ENCODE assay signal across 25 cellular contexts in genomic region chr12:43252585-43252984, GRCh38.
"Had no signal": no experiment of that assay in that cellular context is flagged by ENCODE, and none has a peak within 500 bp of the region (broad histone marks: within the 10 kb centered on the region; RNA-seq: fewer than 3 reads in every experiment).

No MANE protein-coding gene starts in this region.

- H3K4me1 ChIP-seq: colonic mucosa, esophagus muscularis mucosa, esophagus squamous epithelium, foreskin keratinocyte, gastrocnemius medialis, gastroesophageal sphincter, heart left ventricle, heart right ventricle had no signal

- DNase-seq: colonic mucosa; cortex of kidney; dermis blood vessel endothelial cell; dorsolateral prefrontal cortex; effector CD4-positive, alpha-beta T cell; effector CD8-positive, alpha-beta T cell; effector memory CD4-positive, alpha-beta T cell; effector memory CD8-positive, alpha-beta T cell; endodermal cell; erythroblast; esophagus squamous epithelium; foreskin keratinocyte; foreskin melanocyte; gastrocnemius medialis; glutamatergic neuron; head of caudate nucleus; heart left ventricle; heart right ventricle had no signal

- H3K4me3 ChIP-seq: colonic mucosa, coronary artery, dorsolateral prefrontal cortex, esophagus muscularis mucosa, esophagus squamous epithelium, gastrocnemius medialis, gastroesophageal sphincter, heart left ventricle, heart right ventricle, hepatocyte had no signal

- H3K27ac Mint-ChIP-seq: dendritic cell treated with granulocyte-macrophage colony-stimulating factor and Interleukin-4, amounts not matched to agents 40 ng/mL and 50 ng/mL, for 4 days; effector memory CD8-positive, alpha-beta T cell; endodermal cell had no signal

- H3K9me3 ChIP-seq: colonic mucosa, esophagus muscularis mucosa, esophagus squamous epithelium, gastrocnemius medialis, gastroesophageal sphincter, heart left ventricle, heart right ventricle had no signal

- H3K27ac ChIP-seq: colonic mucosa, coronary artery, dorsolateral prefrontal cortex, epithelial cell of prostate, esophagus muscularis mucosa, esophagus squamous epithelium, foreskin keratinocyte, gastrocnemius medialis, gastroesophageal sphincter, heart left ventricle, heart right ventricle, hepatocyte had no signal

- ATAC-seq: effector memory CD8-positive, alpha-beta T cell; esophagus mucosa; foreskin keratinocyte; gastrocnemius medialis; gastroesophageal sphincter; heart left ventricle; heart right ventricle had no signal

- H3K9me3 Mint-ChIP-seq: dendritic cell treated with granulocyte-macrophage colony-stimulating factor and Interleukin-4, amounts not matched to agents 40 ng/mL and 50 ng/mL, for 4 days; endodermal cell had no signal

- H3K36me3 ChIP-seq: colonic mucosa, esophagus muscularis mucosa, esophagus squamous epithelium, gastrocnemius medialis, gastroesophageal sphincter, heart left ventricle, heart right ventricle had no signal
